In genomic region chr5:103347729-103348128, GRCh38 we compare ENCODE assay signal across 24 cellular contexts.
DNase-seq lines count a peak whose midpoint lies in the region; TF ChIP-seq lines count a peak whose summit lies in the region.
"Had no signal": no experiment of that assay in that cellular context is flagged by ENCODE, and none has a peak within 500 bp of the region (broad histone marks: within the 10 kb centered on the region; RNA-seq: fewer than 3 reads in every experiment).

No MANE protein-coding gene starts in this region.

- peaks cover 17% of the 10 kb centered on the region for H3K4me1 ChIP-seq in PC-9 (replicated peaks; ENCODE audit: insufficient read depth)
- no peaks in the 10 kb centered on the region for H3K4me1 ChIP-seq in spleen

- 76 to 94% (median 79%) methylated on average over 2 of the region's 2 CpGs for WGBS in spleen, 5 donors

- CTCF ChIA-PET in PC-9 (lab: Charles Lee): no interaction called here

- H3K27ac ChIP-seq in PC-9 (peak overlapping the region; percentile 33; the same call in 1 of the 2 replicates), spleen (no peak overlapping the region)
- H3K27ac ChIP-seq: C4-2B, GM23248, HL-60, neutrophil, WERI-Rb-1 had no signal

- H3K9me2 ChIP-seq in PC-9 (ENCODE audit: insufficient read depth): no peaks in the 10 kb centered on the region

- no peak for TF ChIP-seq POLR2A in spleen (IDR thresholded peaks at IDR 0.05)

- TF ChIP-seq CTCF in PC-9 (conservative IDR thresholded peaks at IDR 0.05) (no peak), spleen (IDR thresholded peaks at IDR 0.05 in 8 of 11, conservative IDR thresholded peaks at IDR 0.05 in 3 of 11) (no peak)

- peak; percentile 61 for DNase-seq in Daoy (ENCODE audit: low read depth)
- peak; percentile 13 for DNase-seq in H4 (ENCODE audit: low spot score)
- DNase-seq in PC-9: peak; percentile 26 to 72
- peak; percentile 19 for DNase-seq in glomerular visceral epithelial cell (ENCODE audit: extremely low spot score)
- DNase-seq in SHP77 treated with DMSO at 0.1 percent for 48 hours (lab: John Stamatoyannopoulos, UW): no peak
- DNase-seq in spleen: no peak
- no peak for DNase-seq in activated T-cell treated with anti-CD3 and anti-CD28 coated beads, Interleukin-2, amount 50 U/mL, for 48 hours
- no peak for DNase-seq in UCSD-AML1 (lab: John Stamatoyannopoulos, UW; ENCODE audit: unreplicated experiment)
- DNase-seq: activated CD4-positive, alpha-beta T cell treated with anti-CD3 and anti-CD28 coated beads, Interleukin-2, amount 50 U/mL, for 1 hour; aorta; DMS153; effector CD4-positive, alpha-beta T cell; foreskin melanocyte; GM23248; mammary epithelial cell; NCI-H146; SIG-M5; stimulated activated CD4-positive, alpha-beta T cell treated with anti-CD3 and anti-CD28 coated beads, Interleukin-4, amount 100 ng/mL, for 24 hours; stimulated activated naive CD4-positive, alpha-beta T cell treated with Interleukin-2 at 50 U/mL for 16 hours; T-helper 1 cell; WERI-Rb-1 had no signal

- peak overlapping the region; percentile 30; the same call in 1 of the 2 replicates for H2AFZ ChIP-seq in PC-9
- H2AFZ ChIP-seq: GM23248 had no signal

- peaks cover 9% of the 10 kb centered on the region; the same call in 1 of the 2 replicates for H3F3A ChIP-seq in PC-9 (ENCODE audit: insufficient read depth, low read depth)

- intact Hi-C loops in PC-9 (cut with micrococcal nuclease; ENCODE audit: unreplicated experiment) (no loop called here), spleen (cut with DNase I; ENCODE audit: low total_unique reads) (no loop called here)

- no TSS peak for BruUV-seq in PC-9 (replicated peaks; lab: Mats Ljungman, UMichigan)

- H3K79me2 ChIP-seq in PC-9 (ENCODE audit: low read depth): no peaks in the 10 kb centered on the region

- POLR2A ChIA-PET in PC-9 (lab: Charles Lee; ENCODE audit: unreplicated experiment): interaction anchor here (0.7 kb wide), 1 partner anchor 785 kb away, joined by 5 read pairs; no protein-coding TSS in a partner anchor

- H3K4me2 ChIP-seq in PC-9: peak overlapping the region; percentile 44

- H4K20me1 ChIP-seq in PC-9 (ENCODE audit: insufficient read depth): no peaks in the 10 kb centered on the region

- H3K9me3 ChIP-seq in PC-9 (ENCODE audit: insufficient read depth, low read depth) (no peaks in the 10 kb centered on the region), spleen (no peaks in the 10 kb centered on the region)
- H3K9me3 ChIP-seq: neutrophil had no signal

- no peaks in the 10 kb centered on the region for H3K27me3 ChIP-seq in PC-9 (ENCODE audit: insufficient read depth, low read depth)
- H3K27me3 ChIP-seq in spleen (replicated peaks in 1 of 7): no peaks in the 10 kb centered on the region
- H3K27me3 ChIP-seq: neutrophil had no signal

- H3K4me3 ChIP-seq in PC-9: no peak overlapping the region
- no peak overlapping the region for H3K4me3 ChIP-seq in spleen
- H3K4me3 ChIP-seq: GM23248 had no signal

- H3K36me3 ChIP-seq in PC-9 (ENCODE audit: low read depth) (no peaks in the 10 kb centered on the region), spleen (no peaks in the 10 kb centered on the region)
- H3K36me3 ChIP-seq: neutrophil, WERI-Rb-1 had no signal

Comparison
In these comparisons a context has a peak if more than half of its experiments do, and no peak if none do; other contexts are left out.
1. DNase-seq: peak in Daoy (single experiment), H4 (single experiment), PC-9 (2 of 2) and glomerular visceral epithelial cell (single experiment); none in SHP77 treated with DMSO at 0.1 percent for 48 hours (single experiment), spleen (single experiment), activated T-cell treated with anti-CD3 and anti-CD28 coated beads, Interleukin-2, amount 50 U/mL, for 48 hours (0 of 2) and UCSD-AML1 (single experiment).